ENCODE assay signal across 8 cellular contexts in the genomic region with DNA sequence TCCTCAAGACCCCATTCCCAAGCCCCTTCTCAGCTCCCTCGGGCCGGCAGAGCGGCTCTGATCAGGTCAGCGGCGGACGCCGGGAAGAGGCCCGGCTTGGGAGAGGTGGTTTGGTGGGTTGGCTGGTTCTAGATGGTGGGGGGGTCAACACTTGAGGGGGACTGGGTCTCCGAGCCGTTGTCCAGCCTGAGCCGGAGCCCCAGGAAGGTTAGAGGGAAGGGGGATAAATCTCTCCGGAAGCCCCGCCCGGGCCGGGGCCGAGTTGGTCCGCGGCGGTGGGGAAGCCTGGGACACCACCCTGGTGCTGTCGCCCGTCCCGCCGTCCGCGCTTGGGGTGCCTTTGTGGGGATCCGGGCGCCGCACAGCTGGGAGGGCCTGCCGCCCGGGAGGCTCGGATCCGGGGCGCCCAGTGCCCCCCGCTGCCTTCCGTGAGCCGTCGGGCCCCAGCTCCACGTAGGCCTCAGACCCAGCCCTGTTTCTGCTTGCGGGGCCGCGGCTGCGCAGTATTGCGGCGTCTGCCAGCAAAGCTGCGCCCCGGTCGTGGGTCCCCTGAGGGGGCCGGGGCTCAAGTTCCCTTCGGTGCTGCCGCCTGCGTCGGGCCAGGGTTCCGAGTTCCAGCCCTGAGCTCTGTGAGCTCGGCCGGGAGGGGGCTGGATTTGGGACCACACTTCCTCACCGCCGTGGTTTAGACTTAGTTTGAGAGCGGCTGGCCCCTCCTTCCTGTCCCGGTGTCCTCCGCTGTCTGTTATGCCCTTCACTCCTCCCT. TPM values are rescaled to one million over a fixed set of nuclear protein-coding genes. Genes with fewer than 3 reads are reported as not detected.
DNase-seq lines count a peak whose midpoint lies in the region; ATAC-seq and TF ChIP-seq lines count a peak whose summit lies in the region.

No MANE protein-coding gene starts in this region.

- POLR2A ChIA-PET in CD4-positive, alpha-beta T cell (lab: Charles Lee), result interaction anchor here (0.7 to 4.4 kb wide), 19 partner anchors 10 to 1638 kb away, joined by 3 to 244 read pairs (median 10); partner anchors contain the start of genes HNRNPH1, RACK1, TRIM41 and TRIM7

- H3K4me3 ChIP-seq in fibroblast of the aortic adventitia (ENCODE audit: low read depth, low read length) (peak overlapping the region; percentile 93), neutrophil (ENCODE audit: low read depth in 1 of 2, low read length in 1 of 2) (peak overlapping the region; percentile 88 to 98), thyroid gland (replicated peaks in 1 of 3) (peak overlapping the region; percentile 66 to 88 (median 69))

- no peaks in the 10 kb centered on the region for H3K9me3 ChIP-seq in CD4-positive, alpha-beta T cell (ENCODE audit: control insufficient read depth, low read length)
- no peaks in the 10 kb centered on the region for H3K9me3 ChIP-seq in neutrophil
- no peaks in the 10 kb centered on the region for H3K9me3 ChIP-seq in thyroid gland

- H3K4me1 Mint-ChIP-seq in CD4-positive, alpha-beta T cell (ENCODE audit: low read depth), result peaks cover 46% of the 10 kb centered on the region
- peaks cover 25 to 37% (median 30%) of the 10 kb centered on the region in 3 donors for H3K4me1 Mint-ChIP-seq in IgD-negative memory B cell
- peaks cover 42% of the 10 kb centered on the region for H3K4me1 Mint-ChIP-seq in activated T-cell treated with anti-CD3 and anti-CD28 coated beads, Interleukin-2, amount 50 U/mL, for 24 hours (ENCODE audit: low read depth)

- WGBS in thyroid gland, 2 donors, result 4 to 5% methylated on average over 7 to 16 of the region's 60 CpGs

- peak overlapping the region; percentile 95 for H3K27ac Mint-ChIP-seq in CD4-positive, alpha-beta T cell
- H3K27ac Mint-ChIP-seq in IgD-negative memory B cell, result peak overlapping the region; percentile 80 to 96 (median 95)
- H3K27ac Mint-ChIP-seq in activated T-cell treated with anti-CD3 and anti-CD28 coated beads, Interleukin-2, amount 50 U/mL, for 24 hours, result peak overlapping the region; percentile 92

- TF ChIP-seq CTCF in CD4-positive, alpha-beta T cell (IDR thresholded peaks at IDR 0.05), result no peak
- TF ChIP-seq CTCF in fibroblast of the aortic adventitia (IDR thresholded peaks at IDR 0.05; ENCODE audit: insufficient read depth, low read length) (no peak), neutrophil (IDR thresholded peaks at IDR 0.05) (no peak), thyroid gland (IDR thresholded peaks at IDR 0.05) (no peak)

- H3K4me1 ChIP-seq in neutrophil (ENCODE audit: control insufficient read depth in 1 of 2, insufficient read depth in 1 of 2, low read depth in 1 of 2, low read length in 1 of 2), result peaks cover 35 to 43% of the 10 kb centered on the region in 2 experiments
- H3K4me1 ChIP-seq in thyroid gland, result peaks cover 33 to 41% of the 10 kb centered on the region in 2 donors

- ATAC-seq in CD4-positive, alpha-beta T cell (ENCODE audit: poor library complexity), result peak; percentile 67
- ATAC-seq in GM21447 (IDR thresholded peaks at IDR 0.05; ENCODE audit: unreplicated experiment), result peak; percentile 52

- peak in 1 of 2 donors; percentile 74 for TF ChIP-seq POLR2A in thyroid gland (IDR thresholded peaks at IDR 0.05)

- H3K27me3 ChIP-seq in CD4-positive, alpha-beta T cell (ENCODE audit: control insufficient read depth, insufficient read depth, low read length), result no peaks in the 10 kb centered on the region
- no peaks in the 10 kb centered on the region for H3K27me3 ChIP-seq in neutrophil
- no peaks in the 10 kb centered on the region for H3K27me3 ChIP-seq in thyroid gland

- peaks cover 46% of the 10 kb centered on the region for H3K36me3 Mint-ChIP-seq in CD4-positive, alpha-beta T cell (ENCODE audit: low read depth)
- peaks cover 2% of the 10 kb centered on the region for H3K36me3 Mint-ChIP-seq in IgD-negative memory B cell
- H3K36me3 Mint-ChIP-seq in activated T-cell treated with anti-CD3 and anti-CD28 coated beads, Interleukin-2, amount 50 U/mL, for 24 hours (ENCODE audit: low read depth), result peaks cover 60% of the 10 kb centered on the region

- peak overlapping the region; percentile 98 for H3K27ac ChIP-seq in CD4-positive, alpha-beta T cell (ENCODE audit: low read depth, low read length)
- H3K27ac ChIP-seq in neutrophil (peak overlapping the region; percentile 90), thyroid gland (peak overlapping the region; percentile 89 to 98 (median 98))

- H3K4me3 Mint-ChIP-seq in CD4-positive, alpha-beta T cell, result peak overlapping the region; percentile 100
- H3K4me3 Mint-ChIP-seq in IgD-negative memory B cell, result peak overlapping the region; percentile 93 to 100 (median 98)
- peak overlapping the region; percentile 93 for H3K4me3 Mint-ChIP-seq in activated T-cell treated with anti-CD3 and anti-CD28 coated beads, Interleukin-2, amount 50 U/mL, for 24 hours

- no peaks in the 10 kb centered on the region for H3K9me3 Mint-ChIP-seq in CD4-positive, alpha-beta T cell
- H3K9me3 Mint-ChIP-seq in IgD-negative memory B cell, result no peaks in the 10 kb centered on the region
- no peaks in the 10 kb centered on the region for H3K9me3 Mint-ChIP-seq in activated T-cell treated with anti-CD3 and anti-CD28 coated beads, Interleukin-2, amount 50 U/mL, for 24 hours

- H3K27me3 Mint-ChIP-seq in CD4-positive, alpha-beta T cell, result no peaks in the 10 kb centered on the region
- H3K27me3 Mint-ChIP-seq in IgD-negative memory B cell, result no peaks in the 10 kb centered on the region
- H3K27me3 Mint-ChIP-seq in activated T-cell treated with anti-CD3 and anti-CD28 coated beads, Interleukin-2, amount 50 U/mL, for 24 hours, result no peaks in the 10 kb centered on the region

- DNase-seq in CD4-positive, alpha-beta T cell, result peak in 9 of 10 experiments; percentile 59 to 77 (median 68)
- DNase-seq in activated T-cell treated with anti-CD3 and anti-CD28 coated beads, Interleukin-2, amount 50 U/mL, for 24 hours, result peak; percentile 89
- DNase-seq in fibroblast of the aortic adventitia (ENCODE audit: low read depth) (peak; percentile 64), thyroid gland (peak; percentile 69 to 73), C1 segment of cervical spinal cord (lab: John Stamatoyannopoulos, UW) (no peak)

- CTCF ChIA-PET in CD4-positive, alpha-beta T cell (lab: Charles Lee), result interaction anchor here (0.7 to 3.3 kb wide), 10 partner anchors 10 to 95 kb away, joined by 3 to 23 read pairs (median 3); partner anchors contain the start of genes RACK1 and TRIM41

- H3K36me3 ChIP-seq in neutrophil (peaks cover 9% of the 10 kb centered on the region), thyroid gland (peaks cover 0 to 8% of the 10 kb centered on the region in 2 donors)

- intact Hi-C loops in CD4-positive, alpha-beta T cell (cut with DNase I, micrococcal nuclease), result loop anchor here (1.0 to 5.0 kb wide), 5 partner anchors 15 to 399 kb away; partner anchors contain the start of genes TRIM41 (in 2 of the 2) and ZFP62 (in 1 of the 2)
- intact Hi-C loops in thyroid gland (cut with DNase I), result loop anchor here (2.0 to 5.0 kb wide), 2 partner anchors 39 to 79 kb away; partner anchors contain the start of gene TRIM41

RNA-seq across cellular contexts. Expression of gene TRIM52, which starts 0.6 kb away (rescaled TPM):
- total RNA-seq in CD4-positive, alpha-beta T cell, result 10 to 100 TPM; 35.9 to 37.6 TPM
- 31.6 TPM for polyA plus RNA-seq in IgD-negative memory B cell
- total RNA-seq in fibroblast of the aortic adventitia (ENCODE audit: low replicate concordance) (7.4 and 15.6 TPM in 2 replicates), thyroid gland (10 to 100 TPM; 14.8 to 30.8 (median 23.8) TPM)

RNA-seq across cellular contexts. Expression of gene RACK1, which starts 17.8 kb away (rescaled TPM):
- 1,000 to 10,000 TPM; 2,499 to 2,682 TPM for total RNA-seq in CD4-positive, alpha-beta T cell
- 2,243 TPM for polyA plus RNA-seq in IgD-negative memory B cell
- total RNA-seq in fibroblast of the aortic adventitia (ENCODE audit: low replicate concordance) (2,117 and 4,931 TPM in 2 replicates), thyroid gland (1,000 to 10,000 TPM; 2,254 to 3,332 (median 2,569) TPM)

RNA-seq across cellular contexts. Expression of gene TRIM41, which starts 38.4 kb away (rescaled TPM):
- 10 to 100 TPM; 21.4 to 24.0 TPM for total RNA-seq in CD4-positive, alpha-beta T cell
- polyA plus RNA-seq in IgD-negative memory B cell, result 1.3 TPM
- total RNA-seq in fibroblast of the aortic adventitia (ENCODE audit: low replicate concordance) (12.7 and 19.1 TPM in 2 replicates), thyroid gland (10 to 100 TPM; 18.8 to 31.1 (median 22.8) TPM)

RNA-seq across cellular contexts. Expression of gene TRIM7, which starts 56.5 kb away (rescaled TPM):
- total RNA-seq in CD4-positive, alpha-beta T cell, result 1 to 10 TPM; 3.4 to 3.8 TPM
- 0.71 TPM for polyA plus RNA-seq in IgD-negative memory B cell
- total RNA-seq in fibroblast of the aortic adventitia (ENCODE audit: low replicate concordance) (0.74 and 3.3 TPM in 2 replicates), thyroid gland (10 to 100 TPM; 12.3 to 14.2 (median 13.0) TPM)

Comparison
In these comparisons a context has a peak if more than half of its experiments do, and no peak if none do; other contexts are left out.
1. DNase-seq: peak in CD4-positive, alpha-beta T cell (9 of 10), activated T-cell treated with anti-CD3 and anti-CD28 coated beads, Interleukin-2, amount 50 U/mL, for 24 hours (single experiment), fibroblast of the aortic adventitia (single experiment) and thyroid gland (2 of 2); none in C1 segment of cervical spinal cord (0 of 14).
2. Peak in every context shown above with its lines, with median percentiles within 50 percentile points of each other: H3K27ac ChIP-seq, H3K27ac Mint-ChIP-seq, H3K4me3 Mint-ChIP-seq and H3K4me3 ChIP-seq.